ENCODE assay signal across 8 cellular contexts in genomic region chr13:92187378-92187989, GRCh38.
A peak's percentile ranks its signal among the peaks of the same experiment; 100 is the strongest.
DNase-seq lines count a peak whose midpoint lies in the region; ATAC-seq and TF ChIP-seq lines count a peak whose summit lies in the region.

No MANE protein-coding gene starts in this region.

- CTCF ChIA-PET in activated B cell treated with CpG ODN at 0.5 μM for 24 hours (lab: Charles Lee): interaction anchor here (0.9 kb wide), 1 partner anchor 19 kb away, joined by 3 read pairs; no protein-coding TSS in a partner anchor

- in situ Hi-C loops in GM13977 (cut with MboI; ENCODE audit: low pct_unique_long_range_greater_than_20kb, low sequenced_read_pairs, unreplicated experiment): no loop called here

- no peaks in the 10 kb centered on the region for H3K36me3 ChIP-seq in thoracic aorta

- H3K27me3 ChIP-seq in thoracic aorta (replicated peaks; ENCODE audit: insufficient read depth): no peaks in the 10 kb centered on the region

- DNase-seq in GM13977 (ENCODE audit: low spot score) (peak; percentile 44), NCI-H1417 treated with DMSO at 0.1 percent for 48 hours (lab: John Stamatoyannopoulos, UW) (peak; percentile 40), activated B cell treated with CpG ODN at 0.5 μM for 24 hours (no peak), iPS DF 4.7 (ENCODE audit: extremely low read depth, low spot score) (peak; percentile 5), thoracic aorta (ENCODE audit: low spot score) (no peak), NCI-H128 (lab: John Stamatoyannopoulos, UW; ENCODE audit: unreplicated experiment) (no peak)

- H3K9me3 Mint-ChIP-seq in activated B cell treated with CpG ODN at 0.5 μM for 24 hours: no peaks in the 10 kb centered on the region

- no peak overlapping the region for H3K4me3 ChIP-seq in thoracic aorta

- H3K36me3 Mint-ChIP-seq in activated B cell treated with CpG ODN at 0.5 μM for 24 hours (ENCODE audit: low read depth): no peaks in the 10 kb centered on the region

- H3K4me1 ChIP-seq in thoracic aorta (ENCODE audit: control insufficient read depth in 1 of 2, low read depth in 2 of 2): no peaks in the 10 kb centered on the region

- TF ChIP-seq CTCF in C4-2B (conservative IDR thresholded peaks at IDR 0.05): peak; percentile 91
- peak; percentile 83 for TF ChIP-seq CTCF in GM13977 (IDR thresholded peaks at IDR 0.05; ENCODE audit: extremely low read depth, insufficient read depth, missing control alignments)
- TF ChIP-seq CTCF in activated B cell treated with CpG ODN at 0.5 μM for 24 hours (IDR thresholded peaks at IDR 0.05): peak; percentile 44
- TF ChIP-seq CTCF in thoracic aorta (IDR thresholded peaks at IDR 0.05): peak; percentile 84

- intact Hi-C loops in activated B cell treated with CpG ODN at 0.5 μM for 24 hours (cut with micrococcal nuclease): no loop called here

- no peak overlapping the region for H3K27ac Mint-ChIP-seq in activated B cell treated with CpG ODN at 0.5 μM for 24 hours

- H3K4me1 Mint-ChIP-seq in activated B cell treated with CpG ODN at 0.5 μM for 24 hours: no peaks in the 10 kb centered on the region

- H3K27ac ChIP-seq in C4-2B: no peak overlapping the region
- no peak overlapping the region for H3K27ac ChIP-seq in thoracic aorta

- POLR2A ChIA-PET in activated B cell treated with CpG ODN at 0.5 μM for 24 hours (lab: Charles Lee): no interaction called here

- ATAC-seq in HG02798 (IDR thresholded peaks at IDR 0.05; ENCODE audit: poor library complexity, unreplicated experiment) (peak; percentile 88), activated B cell treated with CpG ODN at 0.5 μM for 24 hours (ENCODE audit: low read depth) (no peak), thoracic aorta (ENCODE audit: insufficient number of reproducible peaks, low FRiP score, low read depth) (no peak)

- no peaks in the 10 kb centered on the region for H3K9me3 ChIP-seq in thoracic aorta

- H3K4me3 Mint-ChIP-seq in activated B cell treated with CpG ODN at 0.5 μM for 24 hours: no peak overlapping the region

- H3K27me3 Mint-ChIP-seq in activated B cell treated with CpG ODN at 0.5 μM for 24 hours: no peaks in the 10 kb centered on the region

Comparison
In these comparisons a context has a peak if more than half of its experiments do, and no peak if none do; other contexts are left out.
1. DNase-seq: peak in GM13977 (single experiment), NCI-H1417 treated with DMSO at 0.1 percent for 48 hours (single experiment) and iPS DF 4.7 (single experiment); none in activated B cell treated with CpG ODN at 0.5 μM for 24 hours (single experiment), thoracic aorta (single experiment) and NCI-H128 (single experiment).
2. Peak in every context shown above with its lines, with median percentiles within 50 percentile points of each other: CTCF ChIP-seq.